36 cellular contexts compared by ENCODE assay signal in the genomic region with DNA sequence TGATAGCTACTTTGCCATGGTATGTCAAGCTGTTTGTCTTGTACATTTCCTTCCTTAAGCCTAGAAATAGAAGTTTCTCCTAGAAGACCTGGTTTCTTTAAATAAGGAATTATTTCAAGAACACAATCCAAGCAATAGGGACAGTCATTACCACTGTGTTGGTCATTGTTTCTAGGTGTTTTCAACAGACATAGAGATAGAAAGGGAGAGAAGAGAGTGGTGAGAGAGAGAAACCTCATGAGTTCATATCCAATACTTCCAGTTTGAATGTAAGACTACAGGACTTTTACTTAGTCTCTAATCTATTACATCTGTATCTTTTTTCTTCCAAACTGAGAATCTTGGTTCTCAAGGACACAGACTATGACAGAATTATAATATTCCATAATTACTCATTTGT.
"Had no signal": no experiment of that assay in that cellular context is flagged by ENCODE, and none has a peak within 500 bp of the region (broad histone marks: within the 10 kb centered on the region; RNA-seq: fewer than 3 reads in every experiment).

No MANE protein-coding gene starts in this region.

- ATAC-seq: activated CD8-positive, alpha-beta T cell treated with anti-CD3 and anti-CD28 coated beads for 36 hours; activated naive CD8-positive, alpha-beta T cell treated with anti-CD3 and anti-CD28 coated beads, Interleukin-2, amount 50 U/mL, for 24 hours; activated T-cell treated with anti-CD3 and anti-CD28 coated beads, Interleukin-2, amount 50 U/mL, for 4 hours; body of pancreas had no signal

- H3K27ac Mint-ChIP-seq: activated B cell treated with CpG ODN at 0.5 μM for 24 hours; activated CD4-positive, alpha-beta memory T cell treated with anti-CD3 and anti-CD28 coated beads for 36 hours; activated CD4-positive, alpha-beta T cell treated with anti-CD3 and anti-CD28 coated beads, Interleukin-2, amount 10 ng/mL, durations not matched to agents 24 days and 14 days; activated CD8-positive, alpha-beta T cell treated with anti-CD3 and anti-CD28 coated beads for 36 hours; activated naive CD8-positive, alpha-beta T cell; activated naive CD8-positive, alpha-beta T cell treated with anti-CD3 and anti-CD28 coated beads, Interleukin-2, amount 10 ng/mL, durations not matched to agents 7 days and 5 days; activated naive CD8-positive, alpha-beta T cell treated with anti-CD3 and anti-CD28 coated beads, Interleukin-2, amount 50 U/mL, for 24 hours; activated T-cell treated with anti-CD3 and anti-CD28 coated beads, Interleukin-2, amount 50 U/mL, for 72 hours; activated T-helper 1 cell treated with anti-CD3 and anti-CD28 coated beads, Interleukin-12 subunit alpha, Interleukin-12 subunit beta, Interleukin-2, Interleukin-4 antibody, amounts not matched to agents 30 ng/mL and 10 ng/mL and 1 ng/mL, durations not matched to agents 14 hours and 24 hours and 36 hours; activated T-helper 2 cell treated with anti-CD3 and anti-CD28 coated beads, Interferon-gamma antibody, Interleukin-2, Interleukin-4, amounts not matched to agents 10 μg/mL and 5 μg/mL and 100 μg/mL, durations not matched to agents 14 hours and 24 hours and 36 hours; T-helper 1 cell treated with Interleukin-12 subunit alpha and Interleukin-12 subunit beta and Interleukin-4 antibody, amounts not matched to agents 30 μg/mL and 1 μg/mL, for 36 hours; T-helper 2 cell treated with Interferon-gamma antibody and Interleukin-4, amounts not matched to agents 5 μg/mL and 100 μg/mL, for 36 hours had no signal

- FAIRE-seq: TTC549 had no signal

- H3K4me3 Mint-ChIP-seq: activated B cell treated with CpG ODN at 0.5 μM for 24 hours; activated CD4-positive, alpha-beta memory T cell treated with anti-CD3 and anti-CD28 coated beads for 36 hours; activated CD4-positive, alpha-beta T cell treated with anti-CD3 and anti-CD28 coated beads, Interleukin-2, amount 10 ng/mL, durations not matched to agents 24 days and 14 days; activated CD8-positive, alpha-beta T cell treated with anti-CD3 and anti-CD28 coated beads for 36 hours; activated naive CD8-positive, alpha-beta T cell; activated naive CD8-positive, alpha-beta T cell treated with anti-CD3 and anti-CD28 coated beads, Interleukin-2, amount 10 ng/mL, durations not matched to agents 7 days and 5 days; activated naive CD8-positive, alpha-beta T cell treated with anti-CD3 and anti-CD28 coated beads, Interleukin-2, amount 50 U/mL, for 24 hours; activated T-cell treated with anti-CD3 and anti-CD28 coated beads, Interleukin-2, amount 50 U/mL, for 4 hours; activated T-cell treated with anti-CD3 and anti-CD28 coated beads, Interleukin-2, amount 50 U/mL, for 72 hours; activated T-helper 1 cell treated with anti-CD3 and anti-CD28 coated beads, Interleukin-12 subunit alpha, Interleukin-12 subunit beta, Interleukin-2, Interleukin-4 antibody, amounts not matched to agents 30 ng/mL and 10 ng/mL and 1 ng/mL, durations not matched to agents 14 hours and 24 hours and 36 hours; T-helper 1 cell treated with Interleukin-12 subunit alpha and Interleukin-12 subunit beta and Interleukin-4 antibody, amounts not matched to agents 30 μg/mL and 1 μg/mL, for 36 hours; T-helper 2 cell treated with Interferon-gamma antibody and Interleukin-4, amounts not matched to agents 5 μg/mL and 100 μg/mL, for 36 hours had no signal

- H3K27me3 Mint-ChIP-seq: activated B cell treated with CpG ODN at 0.5 μM for 24 hours; activated CD4-positive, alpha-beta T cell treated with anti-CD3 and anti-CD28 coated beads, Interleukin-2, amount 10 ng/mL, durations not matched to agents 24 days and 14 days; activated naive CD8-positive, alpha-beta T cell treated with anti-CD3 and anti-CD28 coated beads, Interleukin-2, amount 10 ng/mL, durations not matched to agents 7 days and 5 days had no signal

- H3K4me3 ChIP-seq: ascending aorta, body of pancreas, breast epithelium had no signal

- H3K36me3 Mint-ChIP-seq: activated CD4-positive, alpha-beta memory T cell treated with anti-CD3 and anti-CD28 coated beads for 36 hours had no signal

- H3K27ac ChIP-seq: ascending aorta, body of pancreas, brain microvascular endothelial cell, breast epithelium, WERI-Rb-1 had no signal

- H3K36me3 ChIP-seq: ascending aorta, brain microvascular endothelial cell, breast epithelium, WERI-Rb-1 had no signal

- DNase-seq: activated B cell treated with CpG ODN at 0.5 μM for 24 hours; activated CD4-positive, alpha-beta memory T cell treated with anti-CD3 and anti-CD28 coated beads for 36 hours; activated CD4-positive, alpha-beta T cell treated with anti-CD3 and anti-CD28 coated beads for 4 hours; activated CD4-positive, alpha-beta T cell treated with anti-CD3 and anti-CD28 coated beads, Interleukin-2, amount 50 U/mL, for 1 hour; activated CD4-positive, alpha-beta T cell treated with anti-CD3 and anti-CD28 coated beads, Interleukin-2, amount 50 U/mL, for 4 hours; activated CD4-positive, CD25-positive, alpha-beta regulatory T cell treated with anti-CD3 and anti-CD28 coated beads, Interleukin-2, amount 50 U/mL, for 72 hours; activated CD8-positive, alpha-beta memory T cell treated with anti-CD3 and anti-CD28 coated beads, Interleukin-2, amount 50 U/mL, for 4 hours; activated CD8-positive, alpha-beta T cell treated with anti-CD3 and anti-CD28 coated beads for 36 hours; activated effector memory CD4-positive, alpha-beta T cell treated with Interleukin-2 at 50 U/mL for 16 hours; activated gamma-delta T cell; activated naive CD4-positive, alpha-beta T cell treated with anti-CD3 and anti-CD28 coated beads, Interleukin-2, amount 50 U/mL, for 16 hours; activated naive CD4-positive, alpha-beta T cell treated with Interleukin-2 at 50 U/mL for 16 hours; activated naive CD8-positive, alpha-beta T cell treated with anti-CD3 and anti-CD28 coated beads, Interleukin-2, amount 10 ng/mL, durations not matched to agents 7 days and 5 days; activated naive CD8-positive, alpha-beta T cell treated with anti-CD3 and anti-CD28 coated beads, Interleukin-2, amount 50 U/mL, for 24 hours; activated T-cell treated with anti-CD3 and anti-CD28 coated beads for 4 hours; activated T-cell treated with anti-CD3 and anti-CD28 coated beads, Interleukin-2, amount 50 U/mL, for 1 hour; activated T-cell treated with anti-CD3 and anti-CD28 coated beads, Interleukin-2, amount 50 U/mL, for 4 hours; activated T-cell treated with anti-CD3 and anti-CD28 coated beads, Interleukin-2, amount 50 U/mL, for 72 hours; amygdala; anterior cingulate cortex; body of pancreas; brain microvascular endothelial cell; central memory CD4-positive, alpha-beta T cell; T-helper 1 cell; T-helper 2 cell; T-helper 9 cell; WERI-Rb-1 had no signal

- H3K9me3 ChIP-seq: ascending aorta, body of pancreas, breast epithelium had no signal

- H3K9me3 Mint-ChIP-seq: activated CD8-positive, alpha-beta T cell treated with anti-CD3 and anti-CD28 coated beads for 36 hours; activated T-cell treated with anti-CD3 and anti-CD28 coated beads, Interleukin-2, amount 50 U/mL, for 4 hours; T-helper 2 cell treated with Interferon-gamma antibody and Interleukin-4, amounts not matched to agents 5 μg/mL and 100 μg/mL, for 36 hours had no signal

- H3K27me3 ChIP-seq: ascending aorta, body of pancreas, brain microvascular endothelial cell, breast epithelium had no signal

- H3K4me1 ChIP-seq: breast epithelium had no signal
